ENCODE assay signal across 22 cellular contexts in genomic region chr12:51122844-51123243, GRCh38.
"Had no signal": no experiment of that assay in that cellular context is flagged by ENCODE, and none has a peak within 500 bp of the region (broad histone marks: within the 10 kb centered on the region; RNA-seq: fewer than 3 reads in every experiment).

No MANE protein-coding gene starts in this region.

- H3K4me3 Mint-ChIP-seq: activated CD8-positive, alpha-beta T cell treated with anti-CD3 and anti-CD28 coated beads for 36 hours; activated naive CD8-positive, alpha-beta T cell treated with anti-CD3 and anti-CD28 coated beads for 36 hours; activated T-cell treated with anti-CD3 and anti-CD28 coated beads, Interleukin-2, amount 50 U/mL, for 72 hours; brain; central memory CD8-positive, alpha-beta T cell; dendritic cell treated with granulocyte-macrophage colony-stimulating factor and Interleukin-4, amounts not matched to agents 40 ng/mL and 50 ng/mL, for 4 days; nephron progenitor cell; stimulated activated naive B cell treated with anti-CD40 and anti-IgM and Interleukin-4, amounts not matched to agents 10 μg/mL and 1 μg/mL and 100 μg/mL, for 72 hours; WTC11 had no signal

- H3K27ac Mint-ChIP-seq: activated CD8-positive, alpha-beta T cell treated with anti-CD3 and anti-CD28 coated beads for 36 hours; activated naive CD8-positive, alpha-beta T cell treated with anti-CD3 and anti-CD28 coated beads for 36 hours; activated T-cell treated with anti-CD3 and anti-CD28 coated beads, Interleukin-2, amount 50 U/mL, for 72 hours; dendritic cell treated with granulocyte-macrophage colony-stimulating factor and Interleukin-4, amounts not matched to agents 40 ng/mL and 50 ng/mL, for 4 days; nephron progenitor cell; stimulated activated naive B cell treated with anti-CD40 and anti-IgM and Interleukin-4, amounts not matched to agents 10 μg/mL and 1 μg/mL and 100 μg/mL, for 72 hours; WTC11 had no signal

- H3K27ac ChIP-seq: heart right ventricle, thyroid gland, vagina had no signal

- H3K27me3 ChIP-seq: heart right ventricle, thyroid gland, vagina had no signal

- DNase-seq: activated CD4-positive, alpha-beta T cell treated with anti-CD3 and anti-CD28 coated beads for 4 hours; activated CD8-positive, alpha-beta T cell treated with anti-CD3 and anti-CD28 coated beads for 36 hours; activated gamma-delta T cell treated with Interleukin-2 at 50 U/mL for 16 hours; activated naive CD8-positive, alpha-beta T cell treated with anti-CD3 and anti-CD28 coated beads for 36 hours; activated T-cell treated with anti-CD3 and anti-CD28 coated beads, Interleukin-2, amount 50 U/mL, for 72 hours; amygdala; effector memory CD4-positive, alpha-beta T cell; heart right ventricle; mesendoderm; nephron progenitor cell; occipital lobe; stimulated activated CD4-positive, alpha-beta T cell treated with anti-CD3 and anti-CD28 coated beads, Interleukin-2, amount 100 ng/mL, for 48 hours; stimulated activated naive B cell treated with anti-CD40 and anti-IgM and Interleukin-4, amounts not matched to agents 10 μg/mL and 1 μg/mL and 100 μg/mL, for 72 hours; T-helper 2 cell; thyroid gland had no signal

- H3K9me3 ChIP-seq: heart right ventricle, thyroid gland, vagina had no signal

- H3K36me3 ChIP-seq: thyroid gland, vagina had no signal

- H3K4me3 ChIP-seq: heart right ventricle, thyroid gland, vagina had no signal

- H3K4me1 Mint-ChIP-seq: WTC11 had no signal

- H3K9me3 Mint-ChIP-seq: activated CD8-positive, alpha-beta T cell treated with anti-CD3 and anti-CD28 coated beads for 36 hours; activated naive CD8-positive, alpha-beta T cell treated with anti-CD3 and anti-CD28 coated beads for 36 hours; activated T-cell treated with anti-CD3 and anti-CD28 coated beads, Interleukin-2, amount 50 U/mL, for 72 hours; brain; central memory CD8-positive, alpha-beta T cell; dendritic cell treated with granulocyte-macrophage colony-stimulating factor and Interleukin-4, amounts not matched to agents 40 ng/mL and 50 ng/mL, for 4 days; stimulated activated naive B cell treated with anti-CD40 and anti-IgM and Interleukin-4, amounts not matched to agents 10 μg/mL and 1 μg/mL and 100 μg/mL, for 72 hours; WTC11 had no signal

- FAIRE-seq: frontal cortex, islet of Langerhans had no signal

- H3K27me3 Mint-ChIP-seq: activated CD8-positive, alpha-beta T cell treated with anti-CD3 and anti-CD28 coated beads for 36 hours; activated naive CD8-positive, alpha-beta T cell treated with anti-CD3 and anti-CD28 coated beads for 36 hours; brain; central memory CD8-positive, alpha-beta T cell; dendritic cell treated with granulocyte-macrophage colony-stimulating factor and Interleukin-4, amounts not matched to agents 40 ng/mL and 50 ng/mL, for 4 days; stimulated activated naive B cell treated with anti-CD40 and anti-IgM and Interleukin-4, amounts not matched to agents 10 μg/mL and 1 μg/mL and 100 μg/mL, for 72 hours had no signal

- H3K4me1 ChIP-seq: thyroid gland, vagina had no signal
